Comparison of ENCODE assay signal across 35 cellular contexts in the genomic region with DNA sequence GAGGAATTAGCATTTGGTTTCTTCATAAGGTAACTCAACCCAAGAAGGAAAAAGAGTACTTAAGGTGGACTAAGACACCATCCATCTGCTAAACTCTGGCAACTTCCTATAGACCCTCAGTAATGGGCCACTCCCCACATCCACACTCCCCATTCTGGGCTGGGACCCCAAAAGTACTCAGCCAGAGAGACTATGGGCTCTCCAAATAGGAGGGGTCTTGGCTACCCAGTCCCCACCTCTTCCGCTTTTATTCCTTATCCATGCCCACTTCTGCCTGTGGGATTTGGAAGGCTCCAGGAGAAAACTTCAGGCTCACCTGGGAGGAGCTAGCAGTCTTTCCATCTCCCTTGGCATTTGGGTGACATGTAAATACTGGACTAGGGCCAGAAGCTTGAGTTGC.
"Had no signal": no experiment of that assay in that cellular context is flagged by ENCODE, and none has a peak within 500 bp of the region (broad histone marks: within the 10 kb centered on the region; RNA-seq: fewer than 3 reads in every experiment).

No MANE protein-coding gene starts in this region.

- H3K27ac ChIP-seq: KMS-11 had no signal

- DNase-seq: Karpas-422, Kasumi-1, MG63, MM.1S, MV-4-11, NCI-H1048, NCI-H1092, NCI-H1092 treated with DMSO at 0.1 percent for 48 hours, NCI-H1105, NCI-H1105 treated with DMSO at 0.1 percent for 48 hours, NCI-H1417, NCI-H1417 treated with DMSO at 0.1 percent for 48 hours, NCI-H1436, NCI-H1436 treated with DMSO at 0.1 percent for 48 hours, NCI-H146, NCI-H1694, NCI-H1694 treated with DMSO at 0.1 percent for 48 hours, NCI-H187, NCI-H187 treated with DMSO at 0.1 percent for 48 hours, NCI-H1930, NCI-H2029, NCI-H2029 treated with DMSO at 0.1 percent for 48 hours, NCI-H2081, NCI-H2081 treated with DMSO at 0.1 percent for 48 hours, NCI-H2107, NCI-H2171, NCI-H2171 treated with DMSO at 0.1 percent for 48 hours, NCI-H2227 treated with DMSO at 0.1 percent for 48 hours, NCI-H226, NCI-H345, NCI-H446, NCI-H446 treated with DMSO at 0.1 percent for 48 hours, NCI-H510A, NCI-H510A treated with DMSO at 0.1 percent for 48 hours had no signal

- H3K27me3 ChIP-seq: MG63 had no signal

- H3K36me3 ChIP-seq: MG63 had no signal

- H3K4me3 ChIP-seq: MG63 had no signal

- H3K9me3 ChIP-seq: MG63 had no signal
